Comparison of ENCODE assay signal across 8 cellular contexts in the genomic region with DNA sequence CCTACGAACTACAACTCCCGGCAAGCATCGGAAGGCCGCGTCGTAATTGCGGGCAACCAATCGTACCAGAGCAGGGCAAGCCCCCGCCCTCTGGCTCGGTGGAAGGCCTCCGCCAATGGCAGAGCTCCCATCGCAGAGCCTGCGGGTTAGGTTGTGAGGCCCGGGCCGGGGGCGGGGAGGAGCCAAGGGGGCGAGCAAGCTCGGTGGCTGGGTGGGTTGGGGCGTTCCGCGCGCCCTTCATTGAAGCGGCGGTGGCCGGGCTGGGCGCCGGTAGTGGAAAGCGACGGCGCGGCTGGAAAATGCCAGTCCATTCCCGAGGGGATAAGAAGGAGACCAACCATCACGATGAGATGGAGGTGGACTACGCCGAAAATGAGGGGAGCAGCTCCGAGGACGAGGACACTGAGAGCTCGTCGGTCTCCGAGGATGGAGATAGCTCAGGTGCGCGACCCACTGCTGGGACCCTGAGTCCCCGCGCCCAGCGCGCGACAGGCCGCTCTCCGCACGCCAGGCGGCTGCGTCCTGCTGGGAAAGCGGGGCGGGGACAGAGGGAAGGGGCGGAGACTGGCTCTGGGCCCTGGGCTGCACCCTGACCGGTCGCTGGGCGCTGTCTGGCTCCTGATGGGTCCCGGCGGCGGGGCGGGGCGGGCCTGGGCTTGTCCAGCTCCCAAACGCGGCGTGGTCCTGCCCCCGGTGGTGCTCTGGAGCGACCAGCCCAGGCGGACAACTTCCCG. TPM values are rescaled to one million over a fixed set of nuclear protein-coding genes. Genes with fewer than 3 reads are reported as not detected.
DNase-seq lines count a peak whose midpoint lies in the region; ATAC-seq lines count a peak whose summit lies in the region.

A gene with protein sequence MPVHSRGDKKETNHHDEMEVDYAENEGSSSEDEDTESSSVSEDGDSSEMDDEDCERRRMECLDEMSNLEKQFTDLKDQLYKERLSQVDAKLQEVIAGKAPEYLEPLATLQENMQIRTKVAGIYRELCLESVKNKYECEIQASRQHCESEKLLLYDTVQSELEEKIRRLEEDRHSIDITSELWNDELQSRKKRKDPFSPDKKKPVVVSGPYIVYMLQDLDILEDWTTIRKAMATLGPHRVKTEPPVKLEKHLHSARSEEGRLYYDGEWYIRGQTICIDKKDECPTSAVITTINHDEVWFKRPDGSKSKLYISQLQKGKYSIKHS (plus strand): TSS at position 121 of the 734 bp plus-strand sequence. CDS start 179 bp downstream, at position 300.

- H3K27ac ChIP-seq in effector memory CD4-positive, alpha-beta T cell (ENCODE audit: insufficient read depth, low read length, poor library complexity, severe bottlenecking) = peak within 1 kb of the TSS; percentile 75

- H3K27me3 ChIP-seq in effector memory CD4-positive, alpha-beta T cell (replicated peaks; ENCODE audit: control insufficient read depth, insufficient read depth, low read length, poor library complexity, severe bottlenecking) = no peaks in the 10 kb centered on the region

- peaks cover 3% of the 10 kb centered on the region for H3K4me1 ChIP-seq in effector memory CD4-positive, alpha-beta T cell (ENCODE audit: control insufficient read depth, insufficient read depth, low read length, poor library complexity, severe bottlenecking)

- peak; percentile 97 for ATAC-seq in GM21367 (IDR thresholded peaks at IDR 0.05; ENCODE audit: unreplicated experiment)

- peak within 1 kb of the TSS; percentile 74 for H3K4me3 ChIP-seq in effector memory CD4-positive, alpha-beta T cell (ENCODE audit: insufficient read depth, low read depth, low read length, poor library complexity, severe bottlenecking)

- peak; percentile 99 for DNase-seq in COR-L47 (lab: John Stamatoyannopoulos, UW)
- DNase-seq in HT1080 (ENCODE audit: low read depth) = peak; percentile 99
- peak; percentile 97 to 99 for DNase-seq in NOMO-1 (lab: John Stamatoyannopoulos, UW; ENCODE audit: unreplicated experiment in 2 of 2)
- DNase-seq in activated CD8-positive, alpha-beta memory T cell treated with anti-CD3 and anti-CD28 coated beads for 48 hours (ENCODE audit: low read depth in 2 of 3, low spot score in 2 of 3) = peak; percentile 82 to 91 (median 88)
- peak; percentile 90 to 96 (median 95) for DNase-seq in effector memory CD4-positive, alpha-beta T cell
- DNase-seq in medulla oblongata (ENCODE audit: extremely low spot score) = peak; percentile 99
- peak; percentile 93 to 97 (median 96) for DNase-seq in stimulated activated CD4-positive, alpha-beta T cell treated with anti-CD3 and anti-CD28 coated beads, TNF-alpha, amount 100 ng/mL, for 48 hours (ENCODE audit: low read depth in 3 of 3)

- no peaks in the 10 kb centered on the region for H3K36me3 ChIP-seq in effector memory CD4-positive, alpha-beta T cell (ENCODE audit: control insufficient read depth, insufficient read depth, low read length)

- H3K9me3 ChIP-seq in effector memory CD4-positive, alpha-beta T cell (ENCODE audit: control insufficient read depth, low read length) = no peaks in the 10 kb centered on the region

RNA-seq across cellular contexts. Expression of the gene that starts here (rescaled TPM):
- 6.1 and 6.6 TPM in 2 replicates for total RNA-seq in HT1080 (2014; rRNA removed; shearing (Covaris generic))
- 10.0 and 12.3 TPM in 2 replicates for polyA plus RNA-seq in HT1080 (2015; cell fraction: cytosol; rRNA removed)
- 7.6 and 8.7 TPM in 2 replicates for polyA plus RNA-seq in HT1080 (2015; cell fraction: nucleus; rRNA removed)

Comparison
In these comparisons a context has a peak if more than half of its experiments do, and no peak if none do; other contexts are left out.
1. Peak in every context shown above with its lines: DNase-seq, ATAC-seq, H3K4me3 ChIP-seq and H3K27ac ChIP-seq.